In genomic region chr9:4620046-4620765, GRCh38 we compare ENCODE assay signal across 17 cellular contexts. TPM values are rescaled to one million over a fixed set of nuclear protein-coding genes. Genes with fewer than 3 reads are reported as not detected.
A peak's percentile ranks its signal among the peaks of the same experiment; 100 is the strongest.
DNase-seq lines count a peak whose midpoint lies in the region; ATAC-seq, FAIRE-seq and TF ChIP-seq lines count a peak whose summit lies in the region.
"Had no signal": no experiment of that assay in that cellular context is flagged by ENCODE, and none has a peak within 500 bp of the region (broad histone marks: within the 10 kb centered on the region; RNA-seq: fewer than 3 reads in every experiment).

No MANE protein-coding gene starts in this region.

- peak; percentile 81 to 83 for ATAC-seq in activated T-cell treated with anti-CD3 and anti-CD28 coated beads, Interleukin-2, amount 50 U/mL, for 72 hours (replicated peaks in 1 of 2)
- ATAC-seq in activated T-cell treated with anti-CD3 and anti-CD28 coated beads, Interleukin-2, amount 50 U/mL, for 4 hours, result no peak
- ATAC-seq in stimulated activated naive CD8-positive, alpha-beta T cell treated with anti-CD3 and anti-CD28 coated beads, Interleukin-15, Interleukin-2, amounts not matched to agents 100 U/mL and 50 U/mL, for 24 hours, result peak; percentile 57
- no peak for ATAC-seq in left colon
- ATAC-seq: heart left ventricle, pancreas had no signal

- H3K27ac Mint-ChIP-seq in activated T-cell treated with anti-CD3 and anti-CD28 coated beads, Interleukin-2, amount 50 U/mL, for 72 hours, result peak overlapping the region; percentile 62

- intact Hi-C loops in left colon (cut with DNase I, micrococcal nuclease), result no loop called here

- peak; percentile 18 to 37 for DNase-seq in activated T-cell treated with anti-CD3 and anti-CD28 coated beads, Interleukin-2, amount 50 U/mL, for 72 hours
- DNase-seq in activated T-cell treated with anti-CD3 and anti-CD28 coated beads, Interleukin-2, amount 50 U/mL, for 4 hours, result no peak
- DNase-seq in NB4 (ENCODE audit: low read depth) (peak; percentile 72), bronchial epithelial cell (ENCODE audit: low read depth) (peak; percentile 36), left colon (no peak), DMS53 (lab: John Stamatoyannopoulos, UW) (no peak), NCI-H146 (lab: John Stamatoyannopoulos, UW) (no peak)
- no peak for DNase-seq in stimulated activated naive CD8-positive, alpha-beta T cell treated with anti-CD3 and anti-CD28 coated beads, Interleukin-15, Interleukin-2, amounts not matched to agents 100 U/mL and 50 U/mL, for 24 hours
- DNase-seq: ACHN; activated CD4-positive, alpha-beta T cell treated with anti-CD3 and anti-CD28 coated beads, Interleukin-2, amount 50 U/mL, for 48 hours; activated gamma-delta T cell treated with Interleukin-2 at 50 U/mL for 16 hours; cerebellar nuclear complex; erythroblast; heart left ventricle; pancreas; spleen had no signal

- no peak overlapping the region for H3K4me3 ChIP-seq in NB4 (ENCODE audit: low read depth, low read length)
- no peak overlapping the region for H3K4me3 ChIP-seq in bronchial epithelial cell (ENCODE audit: low read depth, low read length)
- H3K4me3 ChIP-seq: heart left ventricle, pancreas, spleen had no signal

- TF ChIP-seq CTCF in NB4 (IDR thresholded peaks at IDR 0.05; ENCODE audit: low read depth, low read length) (no peak), bronchial epithelial cell (IDR thresholded peaks at IDR 0.05; ENCODE audit: insufficient read depth, low read length, severe bottlenecking) (no peak)

- no peaks in the 10 kb centered on the region for H3K36me3 ChIP-seq in bronchial epithelial cell (ENCODE audit: control insufficient read depth, insufficient read depth, low read length)
- H3K36me3 ChIP-seq: spleen had no signal

- FAIRE-seq in bronchial epithelial cell (lab: Jason Lieb, UNC), result peak; percentile 50
- FAIRE-seq: D721Med, pancreas had no signal

- H3K36me3 Mint-ChIP-seq in activated T-cell treated with anti-CD3 and anti-CD28 coated beads, Interleukin-2, amount 50 U/mL, for 72 hours (ENCODE audit: insufficient read depth in 2 of 2), result peaks cover 0 to 3% of the 10 kb centered on the region in 2 donors
- H3K36me3 Mint-ChIP-seq in activated T-cell treated with anti-CD3 and anti-CD28 coated beads, Interleukin-2, amount 50 U/mL, for 4 hours (ENCODE audit: insufficient read depth), result no peaks in the 10 kb centered on the region

- H3K9me3 Mint-ChIP-seq in activated T-cell treated with anti-CD3 and anti-CD28 coated beads, Interleukin-2, amount 50 U/mL, for 72 hours, result no peaks in the 10 kb centered on the region
- H3K9me3 Mint-ChIP-seq in activated T-cell treated with anti-CD3 and anti-CD28 coated beads, Interleukin-2, amount 50 U/mL, for 4 hours, result no peaks in the 10 kb centered on the region

- peaks cover 16% of the 10 kb centered on the region for H3K4me1 Mint-ChIP-seq in activated T-cell treated with anti-CD3 and anti-CD28 coated beads, Interleukin-2, amount 50 U/mL, for 72 hours (ENCODE audit: low read depth)
- peaks cover 22% of the 10 kb centered on the region for H3K4me1 Mint-ChIP-seq in activated T-cell treated with anti-CD3 and anti-CD28 coated beads, Interleukin-2, amount 50 U/mL, for 4 hours (ENCODE audit: low read depth)

- H3K27me3 Mint-ChIP-seq in activated T-cell treated with anti-CD3 and anti-CD28 coated beads, Interleukin-2, amount 50 U/mL, for 72 hours (ENCODE audit: low read depth), result no peaks in the 10 kb centered on the region
- H3K27me3 Mint-ChIP-seq in activated T-cell treated with anti-CD3 and anti-CD28 coated beads, Interleukin-2, amount 50 U/mL, for 4 hours (ENCODE audit: low read depth), result peaks cover 2% of the 10 kb centered on the region

- H3K27me3 ChIP-seq in bronchial epithelial cell (ENCODE audit: control insufficient read depth, insufficient read depth, low read length), result no peaks in the 10 kb centered on the region
- H3K27me3 ChIP-seq: heart left ventricle, pancreas, spleen had no signal

- TF ChIP-seq POLR2A in NB4 (IDR thresholded peaks at IDR 0.05; ENCODE audit: extremely low read depth, insufficient read length), result no peak

- H3K4me3 Mint-ChIP-seq in activated T-cell treated with anti-CD3 and anti-CD28 coated beads, Interleukin-2, amount 50 U/mL, for 72 hours, result no peak overlapping the region
- H3K4me3 Mint-ChIP-seq in activated T-cell treated with anti-CD3 and anti-CD28 coated beads, Interleukin-2, amount 50 U/mL, for 4 hours, result no peak overlapping the region

RNA-seq across cellular contexts. Expression of gene PLPP6, which starts 41.9 kb away (rescaled TPM):
- 1 to 10 TPM; 4.3 to 4.8 TPM for total RNA-seq in activated T-cell treated with anti-CD3 and anti-CD28 coated beads, Interleukin-2, amount 50 U/mL, for 72 hours
- total RNA-seq in activated T-cell treated with anti-CD3 and anti-CD28 coated beads, Interleukin-2, amount 50 U/mL, for 4 hours, result 1 to 10 TPM; 3.0 to 3.6 (median 3.1) TPM
- total RNA-seq in bronchial epithelial cell, result 5.9 and 6.1 TPM in 2 replicates
- total RNA-seq in left colon, result 10 to 100 TPM; 15.9 to 22.3 TPM

RNA-seq across cellular contexts. Expression of gene SPATA6L, which starts 46.1 kb away (rescaled TPM):
- under 1 TPM; 0.60 to 0.90 TPM for total RNA-seq in activated T-cell treated with anti-CD3 and anti-CD28 coated beads, Interleukin-2, amount 50 U/mL, for 72 hours
- total RNA-seq in activated T-cell treated with anti-CD3 and anti-CD28 coated beads, Interleukin-2, amount 50 U/mL, for 4 hours, result under 1 TPM in 2 of 3 donors, not detected in 1; 0.30 to 0.50 TPM
- total RNA-seq in bronchial epithelial cell (2.6 and 6.5 TPM in 2 replicates), left colon (1 to 10 TPM; 3.2 to 6.3 TPM)

RNA-seq across cellular contexts. Expression of gene CDC37L1, which starts 59.2 kb away (rescaled TPM):
- total RNA-seq in activated T-cell treated with anti-CD3 and anti-CD28 coated beads, Interleukin-2, amount 50 U/mL, for 72 hours, result 10 to 100 TPM in 1 of 2 donors, 1 to 10 TPM in 1; 9.3 to 11.0 TPM
- 10 to 100 TPM; 14.7 to 16.6 (median 16.2) TPM for total RNA-seq in activated T-cell treated with anti-CD3 and anti-CD28 coated beads, Interleukin-2, amount 50 U/mL, for 4 hours
- 14.0 and 22.1 TPM in 2 replicates for total RNA-seq in bronchial epithelial cell
- 10 to 100 TPM; 11.9 to 14.7 TPM for total RNA-seq in left colon

Comparison
In these comparisons a context has a peak if more than half of its experiments do, and no peak if none do; other contexts are left out.
1. ATAC-seq: peak in activated T-cell treated with anti-CD3 and anti-CD28 coated beads, Interleukin-2, amount 50 U/mL, for 72 hours (2 of 2) and stimulated activated naive CD8-positive, alpha-beta T cell treated with anti-CD3 and anti-CD28 coated beads, Interleukin-15, Interleukin-2, amounts not matched to agents 100 U/mL and 50 U/mL, for 24 hours (single experiment); none in activated T-cell treated with anti-CD3 and anti-CD28 coated beads, Interleukin-2, amount 50 U/mL, for 4 hours (0 of 2) and left colon (single experiment).
2. DNase-seq: peak in activated T-cell treated with anti-CD3 and anti-CD28 coated beads, Interleukin-2, amount 50 U/mL, for 72 hours (2 of 2), NB4 (single experiment) and bronchial epithelial cell (single experiment); none in activated T-cell treated with anti-CD3 and anti-CD28 coated beads, Interleukin-2, amount 50 U/mL, for 4 hours (single experiment), stimulated activated naive CD8-positive, alpha-beta T cell treated with anti-CD3 and anti-CD28 coated beads, Interleukin-15, Interleukin-2, amounts not matched to agents 100 U/mL and 50 U/mL, for 24 hours (single experiment), left colon (0 of 2), DMS53 (single experiment) and NCI-H146 (single experiment).